ENCODE assay signal across 1 cellular context in genomic region chr7:77428777-77429231, GRCh38.
TF ChIP-seq lines count a peak whose summit lies in the region.

No MANE protein-coding gene starts in this region.

TF ChIP-seq in GM23338, 12 proteins besides CTCF, POLR2A, EP300 and RAD21:
- no peak for TF ChIP-seq ZNF462 (CRISPR knock-in tag; IDR thresholded peaks at IDR 0.05)
- no peak for TF ChIP-seq ZNF114 (CRISPR knock-in tag; IDR thresholded peaks at IDR 0.05)
